1 cellular context compared by ENCODE assay signal in the genomic region with DNA sequence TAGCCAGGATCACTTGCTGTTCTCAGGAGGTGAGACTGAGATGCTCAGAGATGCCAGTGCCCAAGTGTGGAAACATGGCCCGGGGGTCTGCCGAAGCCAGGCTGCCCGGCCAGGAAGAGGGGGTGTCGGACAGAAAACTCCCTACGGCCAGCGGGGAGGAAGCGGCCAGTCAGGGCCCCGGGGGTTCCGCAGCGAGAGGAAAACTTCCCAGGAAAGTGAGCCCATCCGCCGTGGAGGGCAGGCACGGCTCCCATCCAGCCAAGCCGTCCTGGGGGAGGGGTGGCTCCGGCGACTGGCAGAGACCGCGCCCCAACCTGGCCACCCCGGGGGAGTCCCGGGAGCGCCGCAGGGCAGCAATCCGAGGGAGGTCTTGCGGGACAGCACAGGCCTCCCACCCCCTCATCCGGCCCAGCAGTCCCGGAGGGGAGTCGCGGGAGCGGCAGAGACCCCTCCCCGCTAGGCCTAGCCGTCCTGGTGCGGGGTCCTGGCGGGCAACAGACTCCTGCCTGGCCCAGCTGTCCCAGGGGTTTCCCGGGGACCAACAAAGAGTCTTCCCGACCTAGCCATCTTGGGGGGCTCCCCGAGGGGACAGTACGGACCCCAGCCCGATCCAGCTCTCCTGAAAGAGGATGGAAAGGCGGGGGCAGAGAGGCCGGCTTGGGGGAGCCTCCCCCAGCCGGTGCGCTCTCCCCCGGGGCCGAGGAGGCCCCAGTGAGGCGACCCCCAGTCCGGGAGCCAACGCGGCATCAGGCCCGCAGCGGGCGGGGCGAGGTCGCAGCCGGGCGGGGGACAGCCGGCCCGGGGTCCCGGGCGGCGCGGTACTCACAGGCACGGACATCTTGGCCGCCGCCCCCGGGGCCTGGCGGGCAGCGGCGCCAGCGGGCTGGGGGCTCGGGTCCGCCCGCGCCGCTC.
TF ChIP-seq lines count a peak whose summit lies in the region.

No MANE protein-coding gene starts in this region.

TF ChIP-seq in HepG2, 621 proteins besides CTCF, POLR2A, EP300 and RAD21 (continued from another document and continues in another):
- TF ChIP-seq, protein P1, sequence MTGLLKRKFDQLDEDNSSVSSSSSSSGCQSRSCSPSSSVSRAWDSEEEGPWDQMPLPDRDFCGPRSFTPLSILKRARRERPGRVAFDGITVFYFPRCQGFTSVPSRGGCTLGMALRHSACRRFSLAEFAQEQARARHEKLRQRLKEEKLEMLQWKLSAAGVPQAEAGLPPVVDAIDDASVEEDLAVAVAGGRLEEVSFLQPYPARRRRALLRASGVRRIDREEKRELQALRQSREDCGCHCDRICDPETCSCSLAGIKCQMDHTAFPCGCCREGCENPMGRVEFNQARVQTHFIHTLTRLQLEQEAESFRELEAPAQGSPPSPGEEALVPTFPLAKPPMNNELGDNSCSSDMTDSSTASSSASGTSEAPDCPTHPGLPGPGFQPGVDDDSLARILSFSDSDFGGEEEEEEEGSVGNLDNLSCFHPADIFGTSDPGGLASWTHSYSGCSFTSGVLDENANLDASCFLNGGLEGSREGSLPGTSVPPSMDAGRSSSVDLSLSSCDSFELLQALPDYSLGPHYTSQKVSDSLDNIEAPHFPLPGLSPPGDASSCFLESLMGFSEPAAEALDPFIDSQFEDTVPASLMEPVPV (CRISPR knock-in tag; IDR thresholded peaks at IDR 0.05), result no peak
- no peak for TF ChIP-seq ZNF615 (CRISPR knock-in tag; IDR thresholded peaks at IDR 0.05; ENCODE audit: borderline replicate concordance)
- TF ChIP-seq, protein P2, sequence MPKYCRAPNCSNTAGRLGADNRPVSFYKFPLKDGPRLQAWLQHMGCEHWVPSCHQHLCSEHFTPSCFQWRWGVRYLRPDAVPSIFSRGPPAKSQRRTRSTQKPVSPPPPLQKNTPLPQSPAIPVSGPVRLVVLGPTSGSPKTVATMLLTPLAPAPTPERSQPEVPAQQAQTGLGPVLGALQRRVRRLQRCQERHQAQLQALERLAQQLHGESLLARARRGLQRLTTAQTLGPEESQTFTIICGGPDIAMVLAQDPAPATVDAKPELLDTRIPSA (CRISPR knock-in tag; IDR thresholded peaks at IDR 0.05; ENCODE audit: borderline replicate concordance), result no peak
- no peak for TF ChIP-seq TCF7 (IDR thresholded peaks at IDR 0.05; ENCODE audit: low read depth)
- TF ChIP-seq HMGA1 (CRISPR knock-in tag; conservative IDR thresholded peaks at IDR 0.05), result no peak
- no peak for TF ChIP-seq SMC3 (IDR thresholded peaks at IDR 0.05; ENCODE audit: low read length)
- TF ChIP-seq ZNF777 (CRISPR knock-in tag; IDR thresholded peaks at IDR 0.05), result no peak
- no peak for TF ChIP-seq NKX3-1 (CRISPR knock-in tag; IDR thresholded peaks at IDR 0.05)
- TF ChIP-seq NONO (IDR thresholded peaks at IDR 0.05), result no peak
- TF ChIP-seq NONO (CRISPR knock-in tag; conservative IDR thresholded peaks at IDR 0.05), result 0 out of 2 replicates have a peak, but pooled peaks have one; percentile 37
- 0 out of 2 replicates have a peak, but pooled peaks have one; percentile 4 for TF ChIP-seq ZNF292 (CRISPR knock-in tag; IDR thresholded peaks at IDR 0.05; ENCODE audit: borderline replicate concordance, low read depth)
- TF ChIP-seq ZNF224 (CRISPR knock-in tag; IDR thresholded peaks at IDR 0.05), result no peak
- TF ChIP-seq NFYC (CRISPR knock-in tag; IDR thresholded peaks at IDR 0.05), result no peak
- TF ChIP-seq MAZ (IDR thresholded peaks at IDR 0.05; ENCODE audit: borderline replicate concordance, low read depth, low read length), result no peak
- TF ChIP-seq MAZ (CRISPR knock-in tag; IDR thresholded peaks at IDR 0.05; ENCODE audit: low read depth), result no peak; the same call in 1 of the 2 replicates
- TF ChIP-seq ZNF552 (CRISPR knock-in tag; IDR thresholded peaks at IDR 0.05; ENCODE audit: borderline replicate concordance), result no peak
- no peak for TF ChIP-seq ZNF556 (CRISPR knock-in tag; IDR thresholded peaks at IDR 0.05; ENCODE audit: borderline replicate concordance)
- TF ChIP-seq, protein P3, sequence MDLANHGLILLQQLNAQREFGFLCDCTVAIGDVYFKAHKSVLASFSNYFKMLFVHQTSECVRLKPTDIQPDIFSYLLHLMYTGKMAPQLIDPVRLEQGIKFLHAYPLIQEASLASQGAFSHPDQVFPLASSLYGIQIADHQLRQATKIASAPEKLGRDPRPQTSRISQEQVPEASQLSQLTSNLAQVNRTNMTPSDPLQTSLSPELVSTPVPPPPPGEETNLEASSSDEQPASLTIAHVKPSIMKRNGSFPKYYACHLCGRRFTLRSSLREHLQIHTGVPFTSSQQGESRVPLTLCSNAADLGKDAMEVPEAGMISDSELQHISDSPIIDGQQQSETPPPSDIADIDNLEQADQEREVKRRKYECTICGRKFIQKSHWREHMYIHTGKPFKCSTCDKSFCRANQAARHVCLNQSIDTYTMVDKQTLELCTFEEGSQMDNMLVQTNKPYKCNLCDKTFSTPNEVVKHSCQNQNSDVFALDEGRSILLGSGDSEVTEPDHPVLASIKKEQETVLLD (CRISPR knock-in tag; IDR thresholded peaks at IDR 0.05; ENCODE audit: low read depth), result peak; percentile 34; the same call in 1 of the 2 replicates
- TF ChIP-seq ZNF207 (IDR thresholded peaks at IDR 0.05; ENCODE audit: borderline replicate concordance), result no peak
- TF ChIP-seq SETDB1 (CRISPR knock-in tag; IDR thresholded peaks at IDR 0.05; ENCODE audit: borderline replicate concordance), result no peak
- TF ChIP-seq, protein P4, sequence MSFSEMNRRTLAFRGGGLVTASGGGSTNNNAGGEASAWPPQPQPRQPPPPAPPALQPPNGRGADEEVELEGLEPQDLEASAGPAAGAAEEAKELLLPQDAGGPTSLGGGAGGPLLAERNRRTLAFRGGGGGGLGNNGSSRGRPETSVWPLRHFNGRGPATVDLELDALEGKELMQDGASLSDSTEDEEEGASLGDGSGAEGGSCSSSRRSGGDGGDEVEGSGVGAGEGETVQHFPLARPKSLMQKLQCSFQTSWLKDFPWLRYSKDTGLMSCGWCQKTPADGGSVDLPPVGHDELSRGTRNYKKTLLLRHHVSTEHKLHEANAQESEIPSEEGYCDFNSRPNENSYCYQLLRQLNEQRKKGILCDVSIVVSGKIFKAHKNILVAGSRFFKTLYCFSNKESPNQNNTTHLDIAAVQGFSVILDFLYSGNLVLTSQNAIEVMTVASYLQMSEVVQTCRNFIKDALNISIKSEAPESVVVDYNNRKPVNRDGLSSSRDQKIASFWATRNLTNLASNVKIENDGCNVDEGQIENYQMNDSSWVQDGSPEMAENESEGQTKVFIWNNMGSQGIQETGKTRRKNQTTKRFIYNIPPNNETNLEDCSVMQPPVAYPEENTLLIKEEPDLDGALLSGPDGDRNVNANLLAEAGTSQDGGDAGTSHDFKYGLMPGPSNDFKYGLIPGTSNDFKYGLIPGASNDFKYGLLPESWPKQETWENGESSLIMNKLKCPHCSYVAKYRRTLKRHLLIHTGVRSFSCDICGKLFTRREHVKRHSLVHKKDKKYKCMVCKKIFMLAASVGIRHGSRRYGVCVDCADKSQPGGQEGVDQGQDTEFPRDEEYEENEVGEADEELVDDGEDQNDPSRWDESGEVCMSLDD (CRISPR knock-in tag; IDR thresholded peaks at IDR 0.05; ENCODE audit: borderline replicate concordance), result peak; percentile 53; the same call in 1 of the 2 replicates
- TF ChIP-seq ZNF547 (CRISPR knock-in tag; IDR thresholded peaks at IDR 0.05), result 0 out of 2 replicates have a peak, but pooled peaks have one; percentile 7
- TF ChIP-seq ZNF484 (CRISPR knock-in tag; IDR thresholded peaks at IDR 0.05; ENCODE audit: borderline replicate concordance, low read depth), result no peak
- TF ChIP-seq, protein P5, sequence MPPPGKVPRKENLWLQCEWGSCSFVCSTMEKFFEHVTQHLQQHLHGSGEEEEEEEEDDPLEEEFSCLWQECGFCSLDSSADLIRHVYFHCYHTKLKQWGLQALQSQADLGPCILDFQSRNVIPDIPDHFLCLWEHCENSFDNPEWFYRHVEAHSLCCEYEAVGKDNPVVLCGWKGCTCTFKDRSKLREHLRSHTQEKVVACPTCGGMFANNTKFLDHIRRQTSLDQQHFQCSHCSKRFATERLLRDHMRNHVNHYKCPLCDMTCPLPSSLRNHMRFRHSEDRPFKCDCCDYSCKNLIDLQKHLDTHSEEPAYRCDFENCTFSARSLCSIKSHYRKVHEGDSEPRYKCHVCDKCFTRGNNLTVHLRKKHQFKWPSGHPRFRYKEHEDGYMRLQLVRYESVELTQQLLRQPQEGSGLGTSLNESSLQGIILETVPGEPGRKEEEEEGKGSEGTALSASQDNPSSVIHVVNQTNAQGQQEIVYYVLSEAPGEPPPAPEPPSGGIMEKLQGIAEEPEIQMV (CRISPR knock-in tag; IDR thresholded peaks at IDR 0.05; ENCODE audit: low read depth), result no peak
- peak; percentile 19; the same call in 1 of the 2 replicates for TF ChIP-seq ZNF724P (CRISPR knock-in tag; IDR thresholded peaks at IDR 0.05; ENCODE audit: borderline replicate concordance)
- TF ChIP-seq MYC (CRISPR knock-in tag; IDR thresholded peaks at IDR 0.05; ENCODE audit: borderline replicate concordance), result no peak; the same call in 1 of the 2 replicates
- 0 out of 2 replicates have a peak, but pooled peaks have one; percentile 1 for TF ChIP-seq KLF12 (CRISPR knock-in tag; IDR thresholded peaks at IDR 0.05; ENCODE audit: borderline replicate concordance)
- no peak for TF ChIP-seq ZNF432 (CRISPR knock-in tag; IDR thresholded peaks at IDR 0.05; ENCODE audit: borderline replicate concordance)
- no peak for TF ChIP-seq HMG20B (CRISPR knock-in tag; conservative IDR thresholded peaks at IDR 0.05)
- TF ChIP-seq NCOA5 (CRISPR knock-in tag; IDR thresholded peaks at IDR 0.05), result no peak
- no peak for TF ChIP-seq ZNF816 (CRISPR knock-in tag; IDR thresholded peaks at IDR 0.05; ENCODE audit: borderline replicate concordance)
- no peak for TF ChIP-seq PRMT3 (CRISPR knock-in tag; IDR thresholded peaks at IDR 0.05; ENCODE audit: borderline replicate concordance, low read depth)
- no peak for TF ChIP-seq TBL1XR1 (IDR thresholded peaks at IDR 0.05; ENCODE audit: borderline replicate concordance, low read length, partially characterized antibody)
- TF ChIP-seq HOXA7 (CRISPR knock-in tag; IDR thresholded peaks at IDR 0.05), result no peak
- no peak for TF ChIP-seq SNRNP70 (IDR thresholded peaks at IDR 0.05; ENCODE audit: low read depth, low read length)
- no peak; the same call in 1 of the 2 replicates for TF ChIP-seq RFXAP (CRISPR knock-in tag; IDR thresholded peaks at IDR 0.05; ENCODE audit: borderline replicate concordance)
- no peak for TF ChIP-seq TOE1 (CRISPR knock-in tag; IDR thresholded peaks at IDR 0.05)
- TF ChIP-seq, protein P6, sequence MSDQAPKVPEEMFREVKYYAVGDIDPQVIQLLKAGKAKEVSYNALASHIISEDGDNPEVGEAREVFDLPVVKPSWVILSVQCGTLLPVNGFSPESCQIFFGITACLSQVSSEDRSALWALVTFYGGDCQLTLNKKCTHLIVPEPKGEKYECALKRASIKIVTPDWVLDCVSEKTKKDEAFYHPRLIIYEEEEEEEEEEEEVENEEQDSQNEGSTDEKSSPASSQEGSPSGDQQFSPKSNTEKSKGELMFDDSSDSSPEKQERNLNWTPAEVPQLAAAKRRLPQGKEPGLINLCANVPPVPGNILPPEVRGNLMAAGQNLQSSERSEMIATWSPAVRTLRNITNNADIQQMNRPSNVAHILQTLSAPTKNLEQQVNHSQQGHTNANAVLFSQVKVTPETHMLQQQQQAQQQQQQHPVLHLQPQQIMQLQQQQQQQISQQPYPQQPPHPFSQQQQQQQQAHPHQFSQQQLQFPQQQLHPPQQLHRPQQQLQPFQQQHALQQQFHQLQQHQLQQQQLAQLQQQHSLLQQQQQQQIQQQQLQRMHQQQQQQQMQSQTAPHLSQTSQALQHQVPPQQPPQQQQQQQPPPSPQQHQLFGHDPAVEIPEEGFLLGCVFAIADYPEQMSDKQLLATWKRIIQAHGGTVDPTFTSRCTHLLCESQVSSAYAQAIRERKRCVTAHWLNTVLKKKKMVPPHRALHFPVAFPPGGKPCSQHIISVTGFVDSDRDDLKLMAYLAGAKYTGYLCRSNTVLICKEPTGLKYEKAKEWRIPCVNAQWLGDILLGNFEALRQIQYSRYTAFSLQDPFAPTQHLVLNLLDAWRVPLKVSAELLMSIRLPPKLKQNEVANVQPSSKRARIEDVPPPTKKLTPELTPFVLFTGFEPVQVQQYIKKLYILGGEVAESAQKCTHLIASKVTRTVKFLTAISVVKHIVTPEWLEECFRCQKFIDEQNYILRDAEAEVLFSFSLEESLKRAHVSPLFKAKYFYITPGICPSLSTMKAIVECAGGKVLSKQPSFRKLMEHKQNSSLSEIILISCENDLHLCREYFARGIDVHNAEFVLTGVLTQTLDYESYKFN (CRISPR knock-in tag; conservative IDR thresholded peaks at IDR 0.05), result no peak
- TF ChIP-seq MTF2 (CRISPR knock-in tag; IDR thresholded peaks at IDR 0.05; ENCODE audit: borderline replicate concordance), result no peak
- TF ChIP-seq KAT8 (CRISPR knock-in tag; IDR thresholded peaks at IDR 0.05), result 0 out of 2 replicates have a peak, but pooled peaks have one; percentile 37
- no peak for TF ChIP-seq MLLT10 (CRISPR knock-in tag; IDR thresholded peaks at IDR 0.05)
- TF ChIP-seq, protein P7, sequence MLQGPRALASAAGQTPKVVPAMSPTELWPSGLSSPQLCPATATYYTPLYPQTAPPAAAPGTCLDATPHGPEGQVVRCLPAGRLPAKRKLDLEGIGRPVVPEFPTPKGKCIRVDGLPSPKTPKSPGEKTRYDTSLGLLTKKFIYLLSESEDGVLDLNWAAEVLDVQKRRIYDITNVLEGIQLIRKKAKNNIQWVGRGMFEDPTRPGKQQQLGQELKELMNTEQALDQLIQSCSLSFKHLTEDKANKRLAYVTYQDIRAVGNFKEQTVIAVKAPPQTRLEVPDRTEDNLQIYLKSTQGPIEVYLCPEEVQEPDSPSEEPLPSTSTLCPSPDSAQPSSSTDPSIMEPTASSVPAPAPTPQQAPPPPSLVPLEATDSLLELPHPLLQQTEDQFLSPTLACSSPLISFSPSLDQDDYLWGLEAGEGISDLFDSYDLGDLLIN (CRISPR knock-in tag; IDR thresholded peaks at IDR 0.05; ENCODE audit: borderline replicate concordance), result no peak
- TF ChIP-seq, protein P8, sequence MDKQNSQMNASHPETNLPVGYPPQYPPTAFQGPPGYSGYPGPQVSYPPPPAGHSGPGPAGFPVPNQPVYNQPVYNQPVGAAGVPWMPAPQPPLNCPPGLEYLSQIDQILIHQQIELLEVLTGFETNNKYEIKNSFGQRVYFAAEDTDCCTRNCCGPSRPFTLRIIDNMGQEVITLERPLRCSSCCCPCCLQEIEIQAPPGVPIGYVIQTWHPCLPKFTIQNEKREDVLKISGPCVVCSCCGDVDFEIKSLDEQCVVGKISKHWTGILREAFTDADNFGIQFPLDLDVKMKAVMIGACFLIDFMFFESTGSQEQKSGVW (CRISPR knock-in tag; IDR thresholded peaks at IDR 0.05; ENCODE audit: borderline replicate concordance), result no peak
- TF ChIP-seq SMAD9 (CRISPR knock-in tag; IDR thresholded peaks at IDR 0.05), result no peak
